In genomic region chr1:31483012-31483946, GRCh38 we compare ENCODE assay signal across 8 cellular contexts.
DNase-seq lines count a peak whose midpoint lies in the region; ATAC-seq, FAIRE-seq and TF ChIP-seq lines count a peak whose summit lies in the region.

No MANE protein-coding gene starts in this region.

- FAIRE-seq in RCC 7860 (lab: Jason Lieb, UNC) = peak; percentile 90

- DNase-seq in GM10248 (ENCODE audit: extremely low spot score) (peak; percentile 59), RCC 7860 (ENCODE audit: low spot score) (peak; percentile 94), glomerular visceral epithelial cell (ENCODE audit: extremely low spot score) (peak; percentile 82), stromal cell of bone marrow (ENCODE audit: low read depth) (peak; percentile 88), germinal center (ENCODE audit: low spot score) (no peak)

- POLR2A ChIA-PET in GM10248 (lab: Yijun Ruan, JAX) = no interaction called here

- CTCF ChIA-PET in GM10248 (lab: Yijun Ruan, JAX) = interaction anchor here (2.2 kb wide), 1 partner anchor 66 kb away, joined by 6 read pairs; no protein-coding TSS in a partner anchor

- ATAC-seq in HG03108 (IDR thresholded peaks at IDR 0.05; ENCODE audit: unreplicated experiment) = peak; percentile 68
- ATAC-seq in GM18502 (IDR thresholded peaks at IDR 0.05; ENCODE audit: poor library complexity, unreplicated experiment) = no peak
- ATAC-seq in HG03045 (IDR thresholded peaks at IDR 0.05; ENCODE audit: unreplicated experiment) = no peak

- TF ChIP-seq CTCF in GM10248 (IDR thresholded peaks at IDR 0.05; ENCODE audit: control extremely low read depth, extremely low read depth, low read depth, missing control alignments) = no peak
